8 cellular contexts compared by ENCODE assay signal in genomic region chr6:1613631-1614447, GRCh38. TPM values are rescaled to one million over a fixed set of nuclear protein-coding genes. Genes with fewer than 3 reads are reported as not detected.
DNase-seq lines count a peak whose midpoint lies in the region; FAIRE-seq and TF ChIP-seq lines count a peak whose summit lies in the region.

No MANE protein-coding gene starts in this region.

- peaks cover 36% of the 10 kb centered on the region for H3K4me1 ChIP-seq in endothelial cell of umbilical vein (ENCODE audit: control insufficient read depth, extremely low read depth, insufficient read depth, low read length)

- peak overlapping the region; percentile 81 for H3K27ac ChIP-seq in endothelial cell of umbilical vein (ENCODE audit: insufficient read depth, low read depth, low read length)

- peaks cover 4% of the 10 kb centered on the region for H4K20me1 ChIP-seq in endothelial cell of umbilical vein (replicated peaks; ENCODE audit: control insufficient read depth, extremely low read depth, insufficient read depth, low read length)

- no peak for FAIRE-seq in endothelial cell of umbilical vein (lab: Jason Lieb, UNC)

- H3K9ac ChIP-seq in endothelial cell of umbilical vein (replicated peaks; ENCODE audit: extremely low read depth, insufficient read depth, low read length), result peak overlapping the region; percentile 89

- TF ChIP-seq POLR2A in endothelial cell of umbilical vein (IDR thresholded peaks at IDR 0.05; ENCODE audit: low read depth, low read length), result peak; percentile 48

- no peaks in the 10 kb centered on the region for H3K27me3 ChIP-seq in endothelial cell of umbilical vein (ENCODE audit: control insufficient read depth in 2 of 2, insufficient read depth in 2 of 2, low read length in 2 of 2)

- peak overlapping the region; percentile 94 for H3K4me2 ChIP-seq in endothelial cell of umbilical vein (ENCODE audit: insufficient read depth, low read length)

- peak overlapping the region; percentile 11 for H2AFZ ChIP-seq in endothelial cell of umbilical vein (ENCODE audit: low read depth, low read length)

- H3K9me3 ChIP-seq in endothelial cell of umbilical vein (replicated peaks; ENCODE audit: control insufficient read depth, insufficient read depth, low read length), result no peaks in the 10 kb centered on the region

- peaks cover 0 to 28% (median 13%) of the 10 kb centered on the region in 7 donors for H3K9me3 Mint-ChIP-seq in CD14-positive monocyte
- no peaks in the 10 kb centered on the region for H3K9me3 Mint-ChIP-seq in nephron

- peaks cover 22% of the 10 kb centered on the region for H3K4me1 Mint-ChIP-seq in CD14-positive monocyte
- peaks cover 44% of the 10 kb centered on the region for H3K4me1 Mint-ChIP-seq in nephron

- TF ChIP-seq CTCF in CD14-positive monocyte (IDR thresholded peaks at IDR 0.05), result no peak
- TF ChIP-seq CTCF in endothelial cell of umbilical vein (IDR thresholded peaks at IDR 0.05; ENCODE audit: extremely low read depth in 1 of 2, insufficient read depth in 1 of 2, low read depth in 1 of 2, low read length in 2 of 2), result no peak
- TF ChIP-seq CTCF in nephron (IDR thresholded peaks at IDR 0.05; ENCODE audit: unreplicated experiment in 3 of 3), result no peak

- H3K27ac Mint-ChIP-seq in CD14-positive monocyte (no peak overlapping the region), nephron (peak overlapping the region; percentile 94 to 100 (median 96))

- H3K36me3 ChIP-seq in endothelial cell of umbilical vein (ENCODE audit: control insufficient read depth in 2 of 2, extremely low read depth in 1 of 2, insufficient read depth in 2 of 2, low read length in 2 of 2), result no peaks in the 10 kb centered on the region

- H3K27me3 Mint-ChIP-seq in CD14-positive monocyte (ENCODE audit: low read depth in 3 of 3), result peaks cover 73 to 95% (median 75%) of the 10 kb centered on the region in 3 donors
- peaks cover 72% of the 10 kb centered on the region for H3K27me3 Mint-ChIP-seq in nephron (ENCODE audit: low read depth)

- intact Hi-C loops in CD14-positive monocyte (cut with micrococcal nuclease) (loop anchor here in 1 of 2 donors (5.0 to 10.0 kb wide), 2 partner anchors 631 to 833 kb away; partner anchors contain the start of gene GMDS), endothelial cell of umbilical vein (cut with micrococcal nuclease) (loop anchor here (1.0 to 10.0 kb wide), 9 partner anchors 73 to 1451 kb away; partner anchors contain the start of genes RIPK1 and WRNIP1)

- peak overlapping the region; percentile 27 to 73 for H3K4me3 Mint-ChIP-seq in CD14-positive monocyte
- H3K4me3 Mint-ChIP-seq in nephron, result peak overlapping the region; percentile 87 to 99 (median 99)

- TSS peak; percentile 45 for BruUV-seq in endothelial cell of umbilical vein (replicated peaks; lab: Mats Ljungman, UMichigan)

- no peaks in the 10 kb centered on the region for H3K9me1 ChIP-seq in endothelial cell of umbilical vein (replicated peaks; ENCODE audit: control insufficient read depth, extremely low read depth, insufficient read depth, low read length)

- peaks cover 0 to 4% of the 10 kb centered on the region in 2 donors for H3K36me3 Mint-ChIP-seq in CD14-positive monocyte
- H3K36me3 Mint-ChIP-seq in nephron (ENCODE audit: low read depth), result peaks cover 21% of the 10 kb centered on the region

- POLR2A ChIA-PET in endothelial cell of umbilical vein (lab: Charles Lee), result no interaction called here

- DNase-seq in CD14-positive monocyte (ENCODE audit: low spot score), result no peak
- peak; percentile 27 for DNase-seq in KBM-7
- peak; percentile 64 for DNase-seq in endothelial cell of umbilical vein (ENCODE audit: low read depth, low spot score)
- DNase-seq in mesenteric fat pad (ENCODE audit: low spot score), result no peak
- no peak for DNase-seq in SW480 (ENCODE audit: low spot score)
- DNase-seq in NOMO-1 treated with dmso at 0.1 percent for 144 hours (lab: John Stamatoyannopoulos, UW; ENCODE audit: unreplicated experiment), result no peak
- no peak for DNase-seq in NCI-H774 (lab: John Stamatoyannopoulos, UW)

- in situ Hi-C loops in KBM-7 (cut with MboI; ENCODE audit: low pct_unique_long_range_greater_than_20kb, low sequenced_read_pairs), result no loop called here

- CTCF ChIA-PET in endothelial cell of umbilical vein (lab: Charles Lee), result interaction anchor here (0.8 to 2.7 kb wide), 8 partner anchors 12 to 1021 kb away, joined by 3 to 25 read pairs (median 10); no protein-coding TSS in a partner anchor

- H3K4me3 ChIP-seq in endothelial cell of umbilical vein (replicated peaks in 1 of 3; ENCODE audit: insufficient read depth in 1 of 3, low read depth in 1 of 3, low read length in 3 of 3), result peak overlapping the region; percentile 81 to 89 (median 87)

- peaks cover 62% of the 10 kb centered on the region for H3K79me2 ChIP-seq in endothelial cell of umbilical vein (ENCODE audit: control insufficient read depth, insufficient read depth, low read length)

- dilution Hi-C loops in endothelial cell of umbilical vein (cut with MboI; ENCODE audit: extremely low pct_ligation_motif_present, low sequenced_read_pairs), result loop anchor here (25.0 kb wide), 1 partner anchor 498 kb away; no protein-coding TSS in a partner anchor

TF ChIP-seq in endothelial cell of umbilical vein, 7 proteins besides CTCF, POLR2A, EP300 and RAD21:
- TF ChIP-seq FOS (IDR thresholded peaks at IDR 0.05; ENCODE audit: borderline replicate concordance, insufficient read depth, low read length), result peak; percentile 35
- no peak for TF ChIP-seq EZH2 (IDR thresholded peaks at IDR 0.05; ENCODE audit: borderline replicate concordance, low read depth, low read length, severe bottlenecking)
- no peak for TF ChIP-seq MYC (IDR thresholded peaks at IDR 0.05; ENCODE audit: low read depth, low read length)
- TF ChIP-seq JUN (IDR thresholded peaks at IDR 0.05; ENCODE audit: borderline replicate concordance, insufficient read depth, insufficient read length, low read depth), result no peak
- peak; percentile 16 for TF ChIP-seq POLR2AphosphoS5 (IDR thresholded peaks at IDR 0.05; ENCODE audit: insufficient read depth, low read depth, low read length)
- TF ChIP-seq MAX (IDR thresholded peaks at IDR 0.05; ENCODE audit: insufficient read depth, insufficient read length), result no peak
- TF ChIP-seq GATA2 (IDR thresholded peaks at IDR 0.05; ENCODE audit: insufficient read depth, insufficient read length, low read depth, low read length), result peak; percentile 64

RNA-seq across cellular contexts. Expression of gene FOXC1, which starts 4.1 kb away (rescaled TPM):
- not detected for polyA plus RNA-seq in CD14-positive monocyte
- 15.9 and 16.4 TPM in 2 replicates for total RNA-seq in endothelial cell of umbilical vein
- 6.4 and 7.2 TPM in 2 replicates for polyA plus RNA-seq in endothelial cell of umbilical vein
- 4.8 and 4.9 TPM in 2 replicates for polyA plus RNA-seq in endothelial cell of umbilical vein (2011; cell fraction: cytosol; rRNA removed)
- polyA plus RNA-seq in endothelial cell of umbilical vein (2011; cell fraction: nucleus; rRNA removed), result 7.4 and 11.8 TPM in 2 replicates
- polyA plus RNA-seq in endothelial cell of umbilical vein (2012), result 3.0 and 4.0 TPM in 2 replicates
- polyA minus RNA-seq in endothelial cell of umbilical vein, result 5.5 and 6.8 TPM in 2 replicates
- 23.5 TPM for polyA minus RNA-seq in endothelial cell of umbilical vein (2011; cell fraction: cytosol; rRNA and poly(A)+ RNA removed)
- polyA minus RNA-seq in endothelial cell of umbilical vein (2011; cell fraction: nucleus; rRNA and poly(A)+ RNA removed), result 8.4 and 8.6 TPM in 2 replicates
- total RNA-seq in mesenteric fat pad, result 7.6 TPM

Comparison
In these comparisons a context has a peak if more than half of its experiments do, and no peak if none do; other contexts are left out.
1. DNase-seq: peak in KBM-7 (single experiment) and endothelial cell of umbilical vein (single experiment); none in CD14-positive monocyte (single experiment), mesenteric fat pad (single experiment), SW480 (single experiment), NOMO-1 treated with dmso at 0.1 percent for 144 hours (single experiment) and NCI-H774 (single experiment).
2. H3K27ac Mint-ChIP-seq: peak in nephron (3 of 3); none in CD14-positive monocyte (0 of 7).